21 cellular contexts compared by ENCODE assay signal in genomic region chr6:39553811-39554802, GRCh38.
DNase-seq lines count a peak whose midpoint lies in the region; ATAC-seq, FAIRE-seq and TF ChIP-seq lines count a peak whose summit lies in the region.
"Had no signal": no experiment of that assay in that cellular context is flagged by ENCODE, and none has a peak within 500 bp of the region (broad histone marks: within the 10 kb centered on the region; RNA-seq: fewer than 3 reads in every experiment).

No MANE protein-coding gene starts in this region.

- FAIRE-seq in astrocyte (lab: Jason Lieb, UNC): no peak
- FAIRE-seq: small intestine had no signal

- H3K27ac ChIP-seq in GM23338 (ENCODE audit: low read depth) (no peak overlapping the region), astrocyte (ENCODE audit: low read depth, low read length) (peak overlapping the region; percentile 39), gastroesophageal sphincter (no peak overlapping the region)
- H3K27ac ChIP-seq: parathyroid adenoma, RWPE1, thyroid gland had no signal

- no peak overlapping the region for H2AFZ ChIP-seq in GM23338
- no peak overlapping the region for H2AFZ ChIP-seq in astrocyte (ENCODE audit: low read depth, low read length)
- H2AFZ ChIP-seq: parathyroid adenoma had no signal

- TF ChIP-seq CTCF in GM23338 (conservative IDR thresholded peaks at IDR 0.05; ENCODE audit: low read depth in 2 of 2): no peak
- TF ChIP-seq CTCF in astrocyte (IDR thresholded peaks at IDR 0.05; ENCODE audit: insufficient read depth, low read depth, low read length): no peak
- TF ChIP-seq CTCF in gastroesophageal sphincter (IDR thresholded peaks at IDR 0.05): no peak

- H3K79me2 ChIP-seq in GM23338 (replicated peaks; ENCODE audit: insufficient read depth) (no peaks in the 10 kb centered on the region), astrocyte (ENCODE audit: insufficient read depth, low read length) (no peaks in the 10 kb centered on the region)
- H3K79me2 ChIP-seq: parathyroid adenoma had no signal

- H3K4me1 ChIP-seq in GM23338 (ENCODE audit: insufficient read depth) (peaks cover 16% of the 10 kb centered on the region), astrocyte (ENCODE audit: insufficient read depth, low read length) (peaks cover 9% of the 10 kb centered on the region), gastroesophageal sphincter (peaks cover 3 to 36% (median 4%) of the 10 kb centered on the region in 3 donors)
- H3K4me1 ChIP-seq: HAP-1, parathyroid adenoma, thyroid gland had no signal

- no peak for TF ChIP-seq EP300 in gastroesophageal sphincter (IDR thresholded peaks at IDR 0.05)

- H3K27ac Mint-ChIP-seq in GM23338 (no peak overlapping the region; the same call in 1 of the 2 replicates), astrocyte (ENCODE audit: unreplicated experiment) (no peak overlapping the region)
- H3K27ac Mint-ChIP-seq in stimulated activated memory B cell treated with anti-CD40 and anti-IgM and Interleukin-4, amounts not matched to agents 10 μg/mL and 1 μg/mL and 100 μg/mL, for 72 hours: no peak overlapping the region
- H3K27ac Mint-ChIP-seq: activated CD4-positive, alpha-beta memory T cell treated with anti-CD3 and anti-CD28 coated beads for 36 hours; activated naive CD4-positive, alpha-beta T cell treated with anti-CD3 and anti-CD28 coated beads, Interleukin-2, amount 50 U/mL, for 24 hours; activated T-cell treated with anti-CD3 and anti-CD28 coated beads, Interleukin-2, amount 50 U/mL, for 24 hours had no signal

- H3K9me3 ChIP-seq in astrocyte (ENCODE audit: insufficient read depth, low read depth, low read length) (no peaks in the 10 kb centered on the region), gastroesophageal sphincter (no peaks in the 10 kb centered on the region)
- H3K9me3 ChIP-seq: HAP-1, thyroid gland had no signal

- no peaks in the 10 kb centered on the region for H3K36me3 Mint-ChIP-seq in GM23338 (ENCODE audit: low read depth)
- H3K36me3 Mint-ChIP-seq in astrocyte (ENCODE audit: low read depth, unreplicated experiment): no peaks in the 10 kb centered on the region
- no peaks in the 10 kb centered on the region for H3K36me3 Mint-ChIP-seq in stimulated activated memory B cell treated with anti-CD40 and anti-IgM and Interleukin-4, amounts not matched to agents 10 μg/mL and 1 μg/mL and 100 μg/mL, for 72 hours
- H3K36me3 Mint-ChIP-seq: activated CD4-positive, alpha-beta memory T cell treated with anti-CD3 and anti-CD28 coated beads for 36 hours; activated naive CD4-positive, alpha-beta T cell treated with anti-CD3 and anti-CD28 coated beads, Interleukin-2, amount 50 U/mL, for 24 hours had no signal

- in situ Hi-C loops in ACHN (cut with HindIII; ENCODE audit: low pct_ligation_motif_present, low pct_unique_long_range_greater_than_20kb, low sequenced_read_pairs): no loop called here
- in situ Hi-C loops in KBM-7 (cut with MboI; ENCODE audit: low pct_unique_long_range_greater_than_20kb, low sequenced_read_pairs): no loop called here

- H3K4me1 Mint-ChIP-seq in GM23338 (peaks cover 43% of the 10 kb centered on the region), astrocyte (ENCODE audit: low read depth, unreplicated experiment) (peaks cover 17% of the 10 kb centered on the region)
- no peaks in the 10 kb centered on the region for H3K4me1 Mint-ChIP-seq in stimulated activated memory B cell treated with anti-CD40 and anti-IgM and Interleukin-4, amounts not matched to agents 10 μg/mL and 1 μg/mL and 100 μg/mL, for 72 hours
- H3K4me1 Mint-ChIP-seq: activated naive CD4-positive, alpha-beta T cell treated with anti-CD3 and anti-CD28 coated beads, Interleukin-2, amount 50 U/mL, for 24 hours had no signal

- H4K20me1 ChIP-seq in GM23338 (replicated peaks; ENCODE audit: insufficient read depth): no peaks in the 10 kb centered on the region
- no peaks in the 10 kb centered on the region for H4K20me1 ChIP-seq in astrocyte (ENCODE audit: insufficient read depth, low read length)

- H3K36me3 ChIP-seq in GM23338 (ENCODE audit: insufficient read depth): no peaks in the 10 kb centered on the region
- no peaks in the 10 kb centered on the region for H3K36me3 ChIP-seq in astrocyte (ENCODE audit: insufficient read depth, low read length)
- no peaks in the 10 kb centered on the region for H3K36me3 ChIP-seq in gastroesophageal sphincter
- H3K36me3 ChIP-seq: HAP-1, thyroid gland had no signal

- H3K27me3 Mint-ChIP-seq in GM23338 (ENCODE audit: insufficient read depth, low read depth, poor library complexity) (peaks cover 10% of the 10 kb centered on the region), astrocyte (ENCODE audit: low read depth, unreplicated experiment) (peaks cover 5% of the 10 kb centered on the region)
- peaks cover 19% of the 10 kb centered on the region for H3K27me3 Mint-ChIP-seq in stimulated activated memory B cell treated with anti-CD40 and anti-IgM and Interleukin-4, amounts not matched to agents 10 μg/mL and 1 μg/mL and 100 μg/mL, for 72 hours

- intact Hi-C loops in cardiac septum (cut with DNase I): no loop called here

- no peaks in the 10 kb centered on the region for H3K9me3 Mint-ChIP-seq in GM23338
- no peaks in the 10 kb centered on the region for H3K9me3 Mint-ChIP-seq in astrocyte (ENCODE audit: unreplicated experiment)
- H3K9me3 Mint-ChIP-seq in stimulated activated memory B cell treated with anti-CD40 and anti-IgM and Interleukin-4, amounts not matched to agents 10 μg/mL and 1 μg/mL and 100 μg/mL, for 72 hours: no peaks in the 10 kb centered on the region
- H3K9me3 Mint-ChIP-seq: activated CD4-positive, alpha-beta memory T cell treated with anti-CD3 and anti-CD28 coated beads for 36 hours; activated naive CD4-positive, alpha-beta T cell treated with anti-CD3 and anti-CD28 coated beads, Interleukin-2, amount 50 U/mL, for 24 hours; activated T-cell treated with anti-CD3 and anti-CD28 coated beads, Interleukin-2, amount 50 U/mL, for 24 hours had no signal

- no peaks in the 10 kb centered on the region for H3F3A ChIP-seq in GM23338 (replicated peaks; ENCODE audit: low read depth)

- H3K4me3 ChIP-seq in GM23338 (no peak overlapping the region), astrocyte (ENCODE audit: insufficient read depth, low read depth, low read length) (no peak overlapping the region), gastroesophageal sphincter (no peak overlapping the region)
- H3K4me3 ChIP-seq: HAP-1, thyroid gland had no signal

- WGBS in gastroesophageal sphincter (ENCODE audit: low coverage in 1 of 2), 2 donors: 63 to 90% methylated on average over 3 to 6 of the region's 11 CpGs

- no peaks in the 10 kb centered on the region for H3K27me3 ChIP-seq in GM23338 (ENCODE audit: insufficient read depth)
- no peaks in the 10 kb centered on the region for H3K27me3 ChIP-seq in astrocyte (ENCODE audit: insufficient read depth, low read length)
- no peaks in the 10 kb centered on the region for H3K27me3 ChIP-seq in gastroesophageal sphincter
- H3K27me3 ChIP-seq: thyroid gland had no signal

- no peak for DNase-seq in GM23338 (ENCODE audit: low spot score)
- peak; percentile 6 for DNase-seq in astrocyte (ENCODE audit: low read depth)
- peak; percentile 75 for DNase-seq in cardiac septum (ENCODE audit: low spot score)
- no peak for DNase-seq in GM19240 (ENCODE audit: insufficient read length, low spot score)
- no peak for DNase-seq in ACHN
- DNase-seq in KBM-7: no peak
- DNase-seq: activated CD4-positive, alpha-beta memory T cell treated with anti-CD3 and anti-CD28 coated beads for 36 hours; activated T-cell treated with anti-CD3 and anti-CD28 coated beads, Interleukin-2, amount 50 U/mL, for 24 hours; C1 segment of cervical spinal cord; effector CD8-positive, alpha-beta T cell; Karpas-422; left colon; NCI-H2171; small intestine; thyroid gland had no signal

- no peak overlapping the region for H3K9ac ChIP-seq in astrocyte (ENCODE audit: low read length)
- H3K9ac ChIP-seq: parathyroid adenoma had no signal

- peaks cover 7% of the 10 kb centered on the region; the same call in 1 of the 2 replicates for H3K9me2 ChIP-seq in GM23338 (ENCODE audit: insufficient read depth)

- TF ChIP-seq POLR2A in gastroesophageal sphincter (IDR thresholded peaks at IDR 0.05): no peak

- H3K4me2 ChIP-seq in GM23338: peak overlapping the region; percentile 40; the same call in 1 of the 2 replicates
- H3K4me2 ChIP-seq in astrocyte (ENCODE audit: low read length): peak overlapping the region; percentile 32

- no peak; the same call in 1 of the 3 replicates for ATAC-seq in GM23338
- ATAC-seq in stimulated activated memory B cell treated with anti-CD40 and anti-IgM and Interleukin-4, amounts not matched to agents 10 μg/mL and 1 μg/mL and 100 μg/mL, for 72 hours: peak; percentile 32
- no peak for ATAC-seq in gastroesophageal sphincter
- ATAC-seq: left colon had no signal

- no peak overlapping the region for H3K4me3 Mint-ChIP-seq in GM23338
- no peak overlapping the region for H3K4me3 Mint-ChIP-seq in astrocyte (ENCODE audit: unreplicated experiment)
- H3K4me3 Mint-ChIP-seq in stimulated activated memory B cell treated with anti-CD40 and anti-IgM and Interleukin-4, amounts not matched to agents 10 μg/mL and 1 μg/mL and 100 μg/mL, for 72 hours: no peak overlapping the region
- H3K4me3 Mint-ChIP-seq: activated CD4-positive, alpha-beta memory T cell treated with anti-CD3 and anti-CD28 coated beads for 36 hours; activated naive CD4-positive, alpha-beta T cell treated with anti-CD3 and anti-CD28 coated beads, Interleukin-2, amount 50 U/mL, for 24 hours; activated T-cell treated with anti-CD3 and anti-CD28 coated beads, Interleukin-2, amount 50 U/mL, for 24 hours had no signal

TF ChIP-seq in GM23338, 12 proteins besides CTCF, POLR2A, EP300 and RAD21 (continues in another document):
- TF ChIP-seq JUNB (IDR thresholded peaks at IDR 0.05; ENCODE audit: unreplicated experiment): no peak
- TF ChIP-seq ZNF114 (CRISPR knock-in tag; IDR thresholded peaks at IDR 0.05): no peak
- no peak for TF ChIP-seq EZH2 (IDR thresholded peaks at IDR 0.05; ENCODE audit: low read depth, unreplicated experiment)
- no peak for TF ChIP-seq NANOG (IDR thresholded peaks at IDR 0.05; ENCODE audit: borderline replicate concordance)
- no peak for TF ChIP-seq STAT1 (IDR thresholded peaks at IDR 0.05; ENCODE audit: unreplicated experiment)
- no peak for TF ChIP-seq ZNF331 (CRISPR knock-in tag; IDR thresholded peaks at IDR 0.05; ENCODE audit: low read depth)

Comparison
In these comparisons a context has a peak if more than half of its experiments do, and no peak if none do; other contexts are left out.
1. DNase-seq: peak in astrocyte (single experiment) and cardiac septum (single experiment); none in GM23338 (single experiment), GM19240 (single experiment), ACHN (single experiment) and KBM-7 (single experiment).